ENCODE assay signal across 10 cellular contexts in the genomic region with DNA sequence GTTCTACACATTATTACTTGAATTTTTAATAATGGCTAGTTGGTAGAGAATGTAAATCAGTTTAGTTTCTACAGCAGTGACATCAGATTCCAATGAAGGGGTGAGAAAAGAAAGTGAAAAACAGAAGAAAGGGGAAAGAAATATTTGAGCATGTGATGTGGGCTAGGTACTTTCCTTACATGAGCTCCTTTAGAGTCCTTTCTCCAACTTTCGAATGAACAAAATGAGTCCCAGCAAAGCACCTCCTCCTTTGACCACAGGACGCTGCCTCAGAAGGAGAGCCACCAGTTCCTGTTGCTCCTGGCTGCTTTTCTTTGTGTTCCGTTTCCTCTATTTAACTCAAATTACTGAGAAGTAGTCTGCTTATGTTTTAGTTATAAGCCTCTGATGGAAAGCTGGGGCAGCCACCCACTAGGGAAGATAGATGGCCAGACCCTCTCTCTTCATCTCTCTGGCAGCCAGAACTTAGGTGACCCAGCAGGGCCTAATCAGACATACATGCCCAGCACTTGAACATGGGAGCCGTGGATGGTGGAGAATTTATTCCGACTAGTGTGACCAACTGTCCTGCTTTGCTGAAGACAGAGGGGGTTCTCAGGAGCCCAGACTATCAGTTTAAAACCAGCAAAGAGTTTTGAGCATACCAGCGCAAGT.
A peak's percentile ranks its signal among the peaks of the same experiment; 100 is the strongest.
DNase-seq lines count a peak whose midpoint lies in the region; ATAC-seq and TF ChIP-seq lines count a peak whose summit lies in the region.
"Had no signal": no experiment of that assay in that cellular context is flagged by ENCODE, and none has a peak within 500 bp of the region (broad histone marks: within the 10 kb centered on the region; RNA-seq: fewer than 3 reads in every experiment).

No MANE protein-coding gene starts in this region.

- ATAC-seq in GM18861 (IDR thresholded peaks at IDR 0.05; ENCODE audit: unreplicated experiment) (peak; percentile 71), GM21717 (IDR thresholded peaks at IDR 0.05; ENCODE audit: unreplicated experiment) (peak; percentile 95), HG03575 (IDR thresholded peaks at IDR 0.05; ENCODE audit: extremely low read depth, insufficient number of reproducible peaks, low FRiP score, unreplicated experiment) (peak; percentile 68), lower lobe of right lung (peak; percentile 64 to 78)

- H3K27ac ChIP-seq in lower lobe of right lung = peak overlapping the region; percentile 46
- H3K27ac ChIP-seq: gastrocnemius medialis had no signal

- DNase-seq in lower lobe of right lung (peak; percentile 53), glutamatergic neuron (no peak), NCI-H1092 (lab: John Stamatoyannopoulos, UW) (no peak), progenitor cell of endocrine pancreas (ENCODE audit: low spot score, unreplicated experiment) (no peak), SHP77 (lab: John Stamatoyannopoulos, UW) (no peak)
- DNase-seq: gastrocnemius medialis had no signal

- H3K27ac Mint-ChIP-seq in glutamatergic neuron (ENCODE audit: unreplicated experiment) (no peak overlapping the region), progenitor cell of endocrine pancreas (no peak overlapping the region)
- H3K27ac Mint-ChIP-seq: activated naive CD8-positive, alpha-beta T cell had no signal

- intact Hi-C loops in lower lobe of right lung (cut with DNase I) = no loop called here

- TF ChIP-seq CTCF in lower lobe of right lung (IDR thresholded peaks at IDR 0.05) (no peak), glutamatergic neuron (IDR thresholded peaks at IDR 0.05; ENCODE audit: partially characterized antibody, unreplicated experiment) (no peak), progenitor cell of endocrine pancreas (IDR thresholded peaks at IDR 0.05; ENCODE audit: unreplicated experiment) (no peak)

- H3K9me3 Mint-ChIP-seq in glutamatergic neuron (ENCODE audit: unreplicated experiment) = no peaks in the 10 kb centered on the region
- peaks cover 4% of the 10 kb centered on the region for H3K9me3 Mint-ChIP-seq in progenitor cell of endocrine pancreas (ENCODE audit: low read depth)

- H3K9me3 ChIP-seq in lower lobe of right lung = no peaks in the 10 kb centered on the region
- H3K9me3 ChIP-seq: gastrocnemius medialis had no signal

- no peaks in the 10 kb centered on the region for H3K36me3 ChIP-seq in lower lobe of right lung
- H3K36me3 ChIP-seq: gastrocnemius medialis had no signal

- H3K4me1 ChIP-seq in lower lobe of right lung = no peaks in the 10 kb centered on the region
- H3K4me1 ChIP-seq: gastrocnemius medialis had no signal

- no peak overlapping the region for H3K4me3 ChIP-seq in lower lobe of right lung
- H3K4me3 ChIP-seq: gastrocnemius medialis had no signal

- H3K4me1 Mint-ChIP-seq in glutamatergic neuron (ENCODE audit: low read depth, unreplicated experiment) = peaks cover 8% of the 10 kb centered on the region
- no peaks in the 10 kb centered on the region for H3K4me1 Mint-ChIP-seq in progenitor cell of endocrine pancreas (ENCODE audit: low read depth)

- peaks cover 9% of the 10 kb centered on the region for H3K36me3 Mint-ChIP-seq in glutamatergic neuron (ENCODE audit: unreplicated experiment)
- no peaks in the 10 kb centered on the region for H3K36me3 Mint-ChIP-seq in progenitor cell of endocrine pancreas (ENCODE audit: insufficient read depth)
- H3K36me3 Mint-ChIP-seq: activated naive CD8-positive, alpha-beta T cell had no signal

- no peak overlapping the region for H3K4me3 Mint-ChIP-seq in glutamatergic neuron (ENCODE audit: unreplicated experiment)
- no peak overlapping the region for H3K4me3 Mint-ChIP-seq in progenitor cell of endocrine pancreas (ENCODE audit: low read depth)
- H3K4me3 Mint-ChIP-seq: activated naive CD8-positive, alpha-beta T cell had no signal

- H3K27me3 ChIP-seq in lower lobe of right lung (ENCODE audit: low read depth) = no peaks in the 10 kb centered on the region
- H3K27me3 ChIP-seq: gastrocnemius medialis had no signal

- no peaks in the 10 kb centered on the region for H3K27me3 Mint-ChIP-seq in glutamatergic neuron (ENCODE audit: unreplicated experiment)
- H3K27me3 Mint-ChIP-seq in progenitor cell of endocrine pancreas = no peaks in the 10 kb centered on the region
